14 cellular contexts compared by ENCODE assay signal in genomic region chr20:57250607-57251343, GRCh38. TPM values are rescaled to one million over a fixed set of nuclear protein-coding genes. Genes with fewer than 3 reads are reported as not detected.
DNase-seq lines count a peak whose midpoint lies in the region; ATAC-seq, FAIRE-seq and TF ChIP-seq lines count a peak whose summit lies in the region.
"Had no signal": no experiment of that assay in that cellular context is flagged by ENCODE, and none has a peak within 500 bp of the region (broad histone marks: within the 10 kb centered on the region; RNA-seq: fewer than 3 reads in every experiment).

No MANE protein-coding gene starts in this region.

- peak overlapping the region; percentile 41 for H3K18ac ChIP-seq in mesendoderm (ENCODE audit: low read length)

- H3K9ac ChIP-seq in DND-41 (ENCODE audit: low read depth, low read length), result peak overlapping the region; percentile 51
- H3K9ac ChIP-seq in mesendoderm (ENCODE audit: low read length), result no peak overlapping the region

- TF ChIP-seq CTCF in DND-41 (IDR thresholded peaks at IDR 0.05; ENCODE audit: borderline replicate concordance, extremely low read depth, low read length, poor library complexity, severe bottlenecking), result peak; percentile 31
- TF ChIP-seq CTCF in activated CD8-positive, alpha-beta T cell treated with anti-CD3 and anti-CD28 coated beads for 36 hours (IDR thresholded peaks at IDR 0.05), result no peak
- no peak for TF ChIP-seq CTCF in chondrocyte (IDR thresholded peaks at IDR 0.05)

- no peak overlapping the region for H2BK15ac ChIP-seq in mesendoderm (replicated peaks; ENCODE audit: low read depth)

- no peak overlapping the region for H2BK120ac ChIP-seq in mesendoderm (ENCODE audit: low read depth, low read length)

- no CpG with 5 or more reads among the region's 15 CpGs for WGBS in mesendoderm (ENCODE audit: extremely low coverage, insufficient coverage, low lambda C conversion rate)

- peaks cover 8% of the 10 kb centered on the region for H3K4me1 Mint-ChIP-seq in activated CD8-positive, alpha-beta T cell treated with anti-CD3 and anti-CD28 coated beads for 36 hours (ENCODE audit: low read depth)
- H3K4me1 Mint-ChIP-seq in chondrocyte (ENCODE audit: low read depth), result peaks cover 14% of the 10 kb centered on the region

- H3K27ac ChIP-seq in DND-41 (ENCODE audit: low read length) (peak overlapping the region; percentile 95), mesendoderm (ENCODE audit: low read depth, low read length) (peak overlapping the region; percentile 9)

- H3K4me3 ChIP-seq in DND-41 (ENCODE audit: low read depth in 1 of 2, low read length in 2 of 2) (peak overlapping the region in 1 of 2 experiments; percentile 61; a peak in 2 of 4 replicates), mesendoderm (ENCODE audit: low read length) (no peak overlapping the region)

- H3K4me1 ChIP-seq in DND-41 (ENCODE audit: insufficient read depth, low read length), result peaks cover 47% of the 10 kb centered on the region
- no peaks in the 10 kb centered on the region for H3K4me1 ChIP-seq in mesendoderm (ENCODE audit: control insufficient read depth, low read depth, low read length)

- H3K27me3 Mint-ChIP-seq in activated CD8-positive, alpha-beta T cell treated with anti-CD3 and anti-CD28 coated beads for 36 hours, result peaks cover 27% of the 10 kb centered on the region
- peaks cover 2% of the 10 kb centered on the region for H3K27me3 Mint-ChIP-seq in chondrocyte (ENCODE audit: low read depth)

- H3K36me3 ChIP-seq in DND-41 (ENCODE audit: insufficient read depth, low read length), result no peaks in the 10 kb centered on the region
- H3K36me3 ChIP-seq in mesendoderm (ENCODE audit: control insufficient read depth, insufficient read depth, low read length), result no peaks in the 10 kb centered on the region

- no peaks in the 10 kb centered on the region for H3K36me3 Mint-ChIP-seq in activated CD8-positive, alpha-beta T cell treated with anti-CD3 and anti-CD28 coated beads for 36 hours (ENCODE audit: low read depth)
- H3K36me3 Mint-ChIP-seq in chondrocyte (ENCODE audit: low read depth), result no peaks in the 10 kb centered on the region

- intact Hi-C loops in activated CD8-positive, alpha-beta T cell treated with anti-CD3 and anti-CD28 coated beads for 36 hours (cut with micrococcal nuclease), result no loop called here

- no peak overlapping the region for H4K5ac ChIP-seq in mesendoderm (ENCODE audit: low read length)

- H2AK5ac ChIP-seq in mesendoderm (ENCODE audit: low read length), result no peak overlapping the region

- no peak overlapping the region for H3K4me3 Mint-ChIP-seq in activated CD8-positive, alpha-beta T cell treated with anti-CD3 and anti-CD28 coated beads for 36 hours
- no peak overlapping the region for H3K4me3 Mint-ChIP-seq in chondrocyte (ENCODE audit: unreplicated experiment)
- H3K4me3 Mint-ChIP-seq: neural crest cell had no signal

- H4K20me1 ChIP-seq in DND-41 (ENCODE audit: insufficient read depth, low read length), result no peaks in the 10 kb centered on the region

- H3K4ac ChIP-seq in mesendoderm (ENCODE audit: low read depth, low read length), result no peak overlapping the region

- H4K8ac ChIP-seq in mesendoderm (ENCODE audit: low read depth, low read length), result no peak overlapping the region

- peak overlapping the region; percentile 94 for H2AFZ ChIP-seq in DND-41 (ENCODE audit: low read depth, low read length)

- peak overlapping the region; percentile 15 for H3K56ac ChIP-seq in mesendoderm (ENCODE audit: low read length)

- POLR2A ChIA-PET in activated CD8-positive, alpha-beta T cell treated with anti-CD3 and anti-CD28 coated beads for 36 hours (lab: Charles Lee), result no interaction called here

- H3K4me2 ChIP-seq in DND-41 (ENCODE audit: insufficient read depth, low read length), result peak overlapping the region; percentile 96
- no peak overlapping the region for H3K4me2 ChIP-seq in mesendoderm (ENCODE audit: low read length)

- H2BK5ac ChIP-seq in mesendoderm (ENCODE audit: low read length), result no peak overlapping the region

- no peaks in the 10 kb centered on the region for H3K27me3 ChIP-seq in DND-41 (ENCODE audit: insufficient read depth, low read length, poor library complexity)
- H3K27me3 ChIP-seq in mesendoderm (ENCODE audit: insufficient read depth, low read length, poor library complexity), result no peaks in the 10 kb centered on the region

- no peaks in the 10 kb centered on the region for H3K9me3 Mint-ChIP-seq in activated CD8-positive, alpha-beta T cell treated with anti-CD3 and anti-CD28 coated beads for 36 hours
- peaks cover 3% of the 10 kb centered on the region for H3K9me3 Mint-ChIP-seq in chondrocyte (ENCODE audit: low read depth)

- DNase-seq in DND-41 (peak; percentile 94), HTR-8/SVneo (ENCODE audit: insufficient read length, low spot score) (peak; percentile 59), mesendoderm (peak; percentile 56), GM12892 (ENCODE audit: insufficient read length) (no peak), AML-193 (lab: John Stamatoyannopoulos, UW) (no peak), NCI-H2081 treated with DMSO at 0.1 percent for 48 hours (lab: John Stamatoyannopoulos, UW) (no peak), chondrocyte (ENCODE audit: low spot score) (no peak)
- peak; percentile 44 for DNase-seq in activated CD8-positive, alpha-beta T cell treated with anti-CD3 and anti-CD28 coated beads for 36 hours
- DNase-seq: cerebellar nuclear complex; COR-L47; NCI-H526; stimulated activated CD4-positive, alpha-beta T cell treated with anti-CD3 and anti-CD28 coated beads, Interleukin-12 subunit alpha, Interleukin-12 subunit beta, amount 100 ng/mL, for 4 hours had no signal

- no peaks in the 10 kb centered on the region for H3K79me2 ChIP-seq in DND-41 (ENCODE audit: insufficient read depth, low read length)
- no peaks in the 10 kb centered on the region for H3K79me2 ChIP-seq in mesendoderm (ENCODE audit: control insufficient read depth, insufficient read depth, low read length)

- FAIRE-seq in HTR-8/SVneo (lab: Jason Lieb, UNC), result peak; percentile 97
- no peak for FAIRE-seq in GM12892 (lab: Jason Lieb, UNC)

- CTCF ChIA-PET in activated CD8-positive, alpha-beta T cell treated with anti-CD3 and anti-CD28 coated beads for 36 hours (lab: Charles Lee), result no interaction called here

- H3K9me3 ChIP-seq in DND-41 (ENCODE audit: insufficient read depth, low read length, severe bottlenecking), result no peaks in the 10 kb centered on the region

- H3K79me1 ChIP-seq in mesendoderm (ENCODE audit: low read length), result no peaks in the 10 kb centered on the region

- no peak for TF ChIP-seq POLR2A in GM12892 (IDR thresholded peaks at IDR 0.05; ENCODE audit: low read depth, low read length)

- peak; percentile 95 for ATAC-seq in DND-41 (ENCODE audit: insufficient read depth, low read depth)
- peak; percentile 80 for ATAC-seq in activated CD8-positive, alpha-beta T cell treated with anti-CD3 and anti-CD28 coated beads for 36 hours

- no peak overlapping the region for H3K23ac ChIP-seq in mesendoderm (ENCODE audit: low read length)

- no peak overlapping the region for H3K27ac Mint-ChIP-seq in activated CD8-positive, alpha-beta T cell treated with anti-CD3 and anti-CD28 coated beads for 36 hours
- no peak overlapping the region for H3K27ac Mint-ChIP-seq in chondrocyte (ENCODE audit: unreplicated experiment)

RNA-seq across cellular contexts. Expression of gene BMP7, which starts 15.7 kb away (rescaled TPM):
- not detected for total RNA-seq in activated CD8-positive, alpha-beta T cell treated with anti-CD3 and anti-CD28 coated beads for 36 hours
- 6.6 TPM for polyA plus RNA-seq in mesendoderm (2013, experiment 1 of 2)
- polyA plus RNA-seq in mesendoderm (2013, experiment 2 of 2), result 6.4 TPM
- not detected for polyA plus RNA-seq in GM12892 (2012; ENCODE audit: missing spikeins)
- total RNA-seq in chondrocyte, result not detected in 3 replicates
- total RNA-seq: T-helper 1 cell treated with Interleukin-12 subunit alpha and Interleukin-12 subunit beta and Interleukin-4 antibody, amounts not matched to agents 30 ng/mL and 1 ng/mL, for 36 hours had no signal

Comparison
In these comparisons a context has a peak if more than half of its experiments do, and no peak if none do; other contexts are left out.
1. DNase-seq: peak in DND-41 (single experiment), HTR-8/SVneo (single experiment), activated CD8-positive, alpha-beta T cell treated with anti-CD3 and anti-CD28 coated beads for 36 hours (single experiment) and mesendoderm (single experiment); none in GM12892 (single experiment), AML-193 (0 of 2), NCI-H2081 treated with DMSO at 0.1 percent for 48 hours (single experiment) and chondrocyte (single experiment).